9 cellular contexts compared by ENCODE assay signal in the genomic region with DNA sequence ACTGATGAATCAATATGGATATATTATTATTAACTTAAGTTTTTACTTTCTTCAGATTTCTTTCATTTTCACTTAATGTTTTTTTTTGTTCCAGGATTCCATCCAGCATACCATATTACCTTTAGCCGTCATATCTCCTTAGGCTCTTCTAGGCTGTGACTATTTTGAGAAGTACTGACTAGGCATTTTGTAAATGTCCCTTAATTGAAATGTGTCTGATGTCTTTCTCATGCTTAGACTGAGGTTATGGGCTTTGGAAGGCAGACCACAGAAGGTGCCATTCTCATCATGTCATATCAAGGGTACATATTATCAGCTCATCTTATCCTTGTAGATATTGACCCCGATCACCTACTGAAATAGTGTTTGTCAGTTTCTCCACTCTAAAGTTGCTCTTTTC.
"Had no signal": no experiment of that assay in that cellular context is flagged by ENCODE, and none has a peak within 500 bp of the region (broad histone marks: within the 10 kb centered on the region; RNA-seq: fewer than 3 reads in every experiment).

No MANE protein-coding gene starts in this region.

- ATAC-seq: effector memory CD8-positive, alpha-beta T cell; stimulated activated naive B cell treated with anti-CD40 and anti-IgM and Interleukin-4, amounts not matched to agents 10 μg/mL and 1 μg/mL and 100 μg/mL, for 72 hours had no signal

- DNase-seq: activated CD4-positive, alpha-beta T cell treated with anti-CD3 and anti-CD28 coated beads, Interleukin-2, amount 50 U/mL, for 1 hour; activated naive CD4-positive, alpha-beta T cell treated with anti-CD3 and anti-CD28 coated beads, Interleukin-2, amount 10 ng/mL, durations not matched to agents 7 days and 5 days; effector memory CD8-positive, alpha-beta T cell; immature natural killer cell; posterior cingulate gyrus; right cardiac atrium; stimulated activated CD4-positive, alpha-beta T cell treated with anti-CD3 and anti-CD28 coated beads, Interleukin-2, amount 100 ng/mL, for 24 hours; stimulated activated naive B cell treated with anti-CD40 and anti-IgM and Interleukin-4, amounts not matched to agents 10 μg/mL and 1 μg/mL and 100 μg/mL, for 72 hours; trophoblast cell had no signal
